In the genomic region with DNA sequence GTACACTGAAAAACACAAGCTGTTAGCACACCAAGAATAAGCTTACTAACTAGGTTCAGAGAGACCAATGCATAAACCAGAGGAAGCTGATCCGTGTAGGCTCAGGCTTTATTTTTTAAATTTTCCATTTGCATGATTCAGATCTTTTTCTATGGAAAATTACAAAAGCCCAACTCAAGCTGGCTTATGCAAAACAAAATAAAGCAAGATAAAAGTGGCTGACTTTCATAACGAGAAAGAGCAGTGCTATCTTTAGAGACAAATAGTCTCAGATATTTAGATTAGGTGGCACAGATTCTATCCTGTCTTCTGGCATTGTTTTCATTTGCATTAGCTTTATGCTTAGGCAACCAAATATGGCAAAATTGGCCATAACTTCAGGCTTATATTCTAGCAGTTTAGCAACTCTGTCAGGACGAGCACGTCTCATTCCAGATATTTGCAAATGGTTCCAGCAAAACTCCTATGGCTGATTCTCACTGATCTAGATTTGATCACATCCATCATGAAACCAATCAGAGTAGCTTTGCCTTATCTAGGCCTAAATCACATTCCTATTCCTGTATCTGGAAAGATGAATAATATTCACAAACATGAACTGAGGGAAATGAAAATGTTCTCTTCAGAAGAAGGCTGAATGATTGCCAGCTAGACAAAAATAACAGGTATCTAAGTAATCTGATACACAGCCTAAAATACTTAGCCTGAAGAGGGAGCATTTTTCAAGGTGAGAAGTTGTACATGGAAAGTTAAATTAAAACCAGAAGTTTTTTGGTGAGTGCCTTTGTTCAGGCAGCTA, we compare ENCODE assay signal across 1 cellular context.
TF ChIP-seq lines count a peak whose summit lies in the region.

No MANE protein-coding gene starts in this region.

TF ChIP-seq in GM23338, 12 proteins besides CTCF, POLR2A, EP300 and RAD21 (continued from another document):
- TF ChIP-seq ZNF462 (CRISPR knock-in tag; IDR thresholded peaks at IDR 0.05) (no peak), ZNF114 (CRISPR knock-in tag; IDR thresholded peaks at IDR 0.05) (no peak), CREB1 (CRISPR knock-in tag; IDR thresholded peaks at IDR 0.05; ENCODE audit: low read depth) (no peak), EZH2 (IDR thresholded peaks at IDR 0.05; ENCODE audit: low read depth, unreplicated experiment) (no peak), ZNF331 (CRISPR knock-in tag; IDR thresholded peaks at IDR 0.05; ENCODE audit: low read depth) (no peak), NANOG (IDR thresholded peaks at IDR 0.05; ENCODE audit: borderline replicate concordance) (no peak), REST (IDR thresholded peaks at IDR 0.05; ENCODE audit: unreplicated experiment) (no peak), EZH2phosphoT487 (IDR thresholded peaks at IDR 0.05; ENCODE audit: unreplicated experiment) (no peak), STAT1 (IDR thresholded peaks at IDR 0.05; ENCODE audit: unreplicated experiment) (no peak)
- TF ChIP-seq, protein P1, sequence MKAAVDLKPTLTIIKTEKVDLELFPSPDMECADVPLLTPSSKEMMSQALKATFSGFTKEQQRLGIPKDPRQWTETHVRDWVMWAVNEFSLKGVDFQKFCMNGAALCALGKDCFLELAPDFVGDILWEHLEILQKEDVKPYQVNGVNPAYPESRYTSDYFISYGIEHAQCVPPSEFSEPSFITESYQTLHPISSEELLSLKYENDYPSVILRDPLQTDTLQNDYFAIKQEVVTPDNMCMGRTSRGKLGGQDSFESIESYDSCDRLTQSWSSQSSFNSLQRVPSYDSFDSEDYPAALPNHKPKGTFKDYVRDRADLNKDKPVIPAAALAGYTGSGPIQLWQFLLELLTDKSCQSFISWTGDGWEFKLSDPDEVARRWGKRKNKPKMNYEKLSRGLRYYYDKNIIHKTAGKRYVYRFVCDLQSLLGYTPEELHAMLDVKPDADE (IDR thresholded peaks at IDR 0.05): no peak
